In genomic region chr17:79622201-79622601, GRCh38 we compare ENCODE assay signal across 16 cellular contexts. TPM values are rescaled to one million over a fixed set of nuclear protein-coding genes. Genes with fewer than 3 reads are reported as not detected.
DNase-seq lines count a peak whose midpoint lies in the region; FAIRE-seq and TF ChIP-seq lines count a peak whose summit lies in the region.
"Had no signal": no experiment of that assay in that cellular context is flagged by ENCODE, and none has a peak within 500 bp of the region (broad histone marks: within the 10 kb centered on the region; RNA-seq: fewer than 3 reads in every experiment).

No MANE protein-coding gene starts in this region.

- intact Hi-C loops in dorsolateral prefrontal cortex (cut with DNase I) (no loop called here), posterior cingulate gyrus (cut with DNase I) (no loop called here)

- H3K27ac ChIP-seq in HEK293 (ENCODE audit: extremely low read depth, low read depth, low read length) (no peak overlapping the region), dorsolateral prefrontal cortex (peak overlapping the region in 6 of 59 donors; percentile 25 to 51 (median 32))

- peaks cover 0 to 23% (median 0%) of the 10 kb centered on the region in 45 donors for H3K27me3 ChIP-seq in dorsolateral prefrontal cortex

- H3K9me3 ChIP-seq in HEK293 (ENCODE audit: control insufficient read depth, insufficient read depth, low read depth, low read length): no peaks in the 10 kb centered on the region

- FAIRE-seq in D721Med (lab: Jason Lieb, UNC): no peak
- FAIRE-seq: endothelial cell of umbilical vein, GM12891, HTR-8/SVneo, keratinocyte had no signal

- POLR2A ChIA-PET in HEK293 (lab: Yijun Ruan, JAX): no interaction called here

- peak; percentile 17 for DNase-seq in D721Med (ENCODE audit: insufficient read length, low spot score)
- peak in 9 of 10 donors; percentile 8 to 38 (median 22) for DNase-seq in dorsolateral prefrontal cortex
- peak in 7 of 10 donors; percentile 5 to 69 (median 6) for DNase-seq in posterior cingulate gyrus
- DNase-seq in central memory CD4-positive, alpha-beta T cell: no peak
- no peak for DNase-seq in NCI-H526 treated with DMSO at 0.1 percent for 48 hours (lab: John Stamatoyannopoulos, UW)
- no peak for DNase-seq in cerebellum (ENCODE audit: low spot score)
- DNase-seq: activated CD4-positive, alpha-beta T cell treated with anti-CD3 and anti-CD28 coated beads for 36 hours; naive B cell; NCI-H2227 treated with DMSO at 0.1 percent for 48 hours; stimulated activated naive CD8-positive, alpha-beta T cell treated with anti-CD3 and anti-CD28 coated beads, Interleukin-15, Interleukin-2, amounts not matched to agents 100 U/mL and 50 U/mL, for 24 hours had no signal

- no peaks in the 10 kb centered on the region for H3K4me1 ChIP-seq in HEK293 (ENCODE audit: control insufficient read depth, insufficient read depth, low read length)

- H3K36me3 ChIP-seq in HEK293 (ENCODE audit: control insufficient read depth in 2 of 2, insufficient read depth in 1 of 2, low read length in 2 of 2): no peaks in the 10 kb centered on the region

- CTCF ChIA-PET in HEK293 (lab: Yijun Ruan, JAX): interaction anchor here (4.8 kb wide), 1 partner anchor 10 kb away, joined by 24 read pairs; the partner anchor contains the start of gene RBFOX3

- no peak overlapping the region for H3K4me3 ChIP-seq in HEK293 (ENCODE audit: low read depth, low read length)
- H3K4me3 ChIP-seq in dorsolateral prefrontal cortex: no peak overlapping the region

- TF ChIP-seq CTCF in D721Med (IDR thresholded peaks at IDR 0.05; ENCODE audit: insufficient read depth, missing control alignments): no peak
- no peak for TF ChIP-seq CTCF in HEK293 (tag by site-specific recombination; IDR thresholded peaks at IDR 0.05)
- no peak for TF ChIP-seq CTCF in dorsolateral prefrontal cortex (IDR thresholded peaks at IDR 0.05 in 54 of 56, conservative IDR thresholded peaks at IDR 0.05 in 2 of 56; ENCODE audit: low read depth in 1 of 56, partially characterized antibody in 56 of 56)

TF ChIP-seq in HEK293, 187 proteins besides CTCF, POLR2A, EP300 and RAD21:
- no peak for TF ChIP-seq EGR2 (tag by site-specific recombination; IDR thresholded peaks at IDR 0.05; ENCODE audit: low read depth)
- no peak for TF ChIP-seq ZBTB10 (tag by site-specific recombination; IDR thresholded peaks at IDR 0.05)
- TF ChIP-seq PRDM2 (tag by site-specific recombination; IDR thresholded peaks at IDR 0.05; ENCODE audit: borderline replicate concordance): no peak
- no peak for TF ChIP-seq REPIN1 (tag by site-specific recombination; IDR thresholded peaks at IDR 0.05; ENCODE audit: low read depth)
- TF ChIP-seq GLIS1 (tag by site-specific recombination; IDR thresholded peaks at IDR 0.05): 0 out of 2 replicates have a peak, but pooled peaks have one; percentile 25
- TF ChIP-seq ZNF785 (tag by site-specific recombination; IDR thresholded peaks at IDR 0.05): no peak

RNA-seq across cellular contexts. Expression of gene RBFOX3, which starts 11.3 kb away (rescaled TPM):
- total RNA-seq in dorsolateral prefrontal cortex: 100 to 1,000 TPM in 113 of 120 experiments, 10 to 100 TPM in 7; 51.1 to 231 (median 154) TPM
- total RNA-seq in cerebellum: 12.3 TPM
- total RNA-seq: endothelial cell of umbilical vein, right cardiac atrium had no signal

Comparison
In these comparisons a context has a peak if more than half of its experiments do, and no peak if none do; other contexts are left out.
1. DNase-seq: peak in D721Med (single experiment), dorsolateral prefrontal cortex (9 of 10) and posterior cingulate gyrus (7 of 10); none in central memory CD4-positive, alpha-beta T cell (single experiment), NCI-H526 treated with DMSO at 0.1 percent for 48 hours (single experiment) and cerebellum (single experiment).